ENCODE assay signal across 8 cellular contexts in genomic region chr15:75577401-75578205, GRCh38. TPM values are rescaled to one million over a fixed set of nuclear protein-coding genes. Genes with fewer than 3 reads are reported as not detected.
DNase-seq lines count a peak whose midpoint lies in the region; ATAC-seq and TF ChIP-seq lines count a peak whose summit lies in the region.

No MANE protein-coding gene starts in this region.

- H3K36me3 ChIP-seq in PC-3 (ENCODE audit: low read depth, low read length), result no peaks in the 10 kb centered on the region
- no peaks in the 10 kb centered on the region for H3K36me3 ChIP-seq in colonic mucosa
- H3K36me3 ChIP-seq in mesodermal cell (ENCODE audit: control insufficient read depth, insufficient read depth, low read length), result peaks cover 21% of the 10 kb centered on the region
- H3K36me3 ChIP-seq in upper lobe of left lung, result no peaks in the 10 kb centered on the region

- TSS peak; percentile 49 for BruUV-seq in PC-3 (replicated peaks; lab: Mats Ljungman, UMichigan)

- H4K20me1 ChIP-seq in PC-3 (ENCODE audit: low read length), result no peaks in the 10 kb centered on the region

- peak overlapping the region; percentile 93 for H3K4me2 ChIP-seq in PC-3 (ENCODE audit: low read length)

- H3K27me3 ChIP-seq in PC-3 (ENCODE audit: low read length), result no peaks in the 10 kb centered on the region
- no peaks in the 10 kb centered on the region for H3K27me3 ChIP-seq in colonic mucosa
- H3K27me3 ChIP-seq in upper lobe of left lung, result no peaks in the 10 kb centered on the region

- 0% methylated on average over 9 to 10 of the region's 13 CpGs for whole genome bisulfite sequencing in mesodermal cell (ENCODE audit: insufficient coverage in 2 of 2), 2 experiments
- WGBS in upper lobe of left lung, 2 donors, result 5 to 10% methylated on average over 13 of the region's 13 CpGs

- peak overlapping the region; percentile 91 for H2AFZ ChIP-seq in PC-3 (ENCODE audit: low read length)

- intact Hi-C loops in PC-3 (cut with micrococcal nuclease) (loop anchor here (1.0 to 5.0 kb wide), 3 partner anchors 50 to 121 kb away; partner anchors contain the start of gene SNUPN), colonic mucosa (cut with DNase I) (no loop called here)

- peak in 2 of 3 experiments; percentile 56 to 75 for DNase-seq in NCI-H1417 (lab: John Stamatoyannopoulos, UW)
- no peak for DNase-seq in NCI-H1417 treated with DMSO at 0.1 percent for 48 hours (lab: John Stamatoyannopoulos, UW)
- peak; percentile 14 for DNase-seq in PC-3
- no peak for DNase-seq in colonic mucosa
- DNase-seq in upper lobe of left lung, result no peak
- DNase-seq in COLO829 (ENCODE audit: low spot score), result no peak

- POLR2A ChIA-PET in PC-3 (lab: Charles Lee; ENCODE audit: unreplicated experiment), result interaction anchor here (0.7 kb wide), 1 partner anchor 248 kb away, joined by 4 read pairs; no protein-coding TSS in a partner anchor

- H3K4me1 ChIP-seq in PC-3 (ENCODE audit: insufficient read depth, low read length) (peaks cover 18% of the 10 kb centered on the region), colonic mucosa (no peaks in the 10 kb centered on the region), mesodermal cell (ENCODE audit: control insufficient read depth, insufficient read depth, low read length, poor library complexity, severe bottlenecking) (peaks cover 3% of the 10 kb centered on the region), upper lobe of left lung (peaks cover 12 to 27% (median 22%) of the 10 kb centered on the region in 4 donors)

- no peak for TF ChIP-seq POLR2A in upper lobe of left lung (IDR thresholded peaks at IDR 0.05)

- H3K4me3 ChIP-seq in PC-3 (ENCODE audit: low read length) (peak overlapping the region; percentile 97), colonic mucosa (peak overlapping the region; percentile 82), mesodermal cell (ENCODE audit: extremely low read depth, insufficient read depth, low read length, poor library complexity, severe bottlenecking) (peak overlapping the region; percentile 77), upper lobe of left lung (peak overlapping the region; percentile 77 to 96 (median 86))

- H3F3A ChIP-seq in PC-3 (ENCODE audit: low read length, unreplicated experiment), result no peaks in the 10 kb centered on the region

- H3K9me3 ChIP-seq in PC-3 (ENCODE audit: low read length) (no peaks in the 10 kb centered on the region), colonic mucosa (no peaks in the 10 kb centered on the region), mesodermal cell (ENCODE audit: control insufficient read depth, low read length) (no peaks in the 10 kb centered on the region), upper lobe of left lung (no peaks in the 10 kb centered on the region)

- ATAC-seq in PC-3 (peak; percentile 18), upper lobe of left lung (ENCODE audit: low FRiP score in 2 of 2) (peak in 1 of 2 donors; percentile 25), GM19324 (IDR thresholded peaks at IDR 0.05; ENCODE audit: low FRiP score, unreplicated experiment) (no peak)

- no peak for TF ChIP-seq CTCF in PC-3 (conservative IDR thresholded peaks at IDR 0.05; ENCODE audit: low read depth, low read length)
- TF ChIP-seq CTCF in colonic mucosa (IDR thresholded peaks at IDR 0.05), result no peak
- no peak for TF ChIP-seq CTCF in upper lobe of left lung (IDR thresholded peaks at IDR 0.05)

- H3K9me2 ChIP-seq in PC-3 (replicated peaks; ENCODE audit: low read length), result no peaks in the 10 kb centered on the region

- peak overlapping the region; percentile 26; the same call in 1 of the 2 replicates for H3K27ac ChIP-seq in PC-3 (ENCODE audit: low read length)
- peak overlapping the region; percentile 86 for H3K27ac ChIP-seq in colonic mucosa
- no peak overlapping the region for H3K27ac ChIP-seq in mesodermal cell (ENCODE audit: low read depth, low read length, severe bottlenecking)
- peak overlapping the region; percentile 86 to 94 (median 90) for H3K27ac ChIP-seq in upper lobe of left lung

- peaks cover 56% of the 10 kb centered on the region for H3K79me2 ChIP-seq in PC-3 (ENCODE audit: low read length)

- no peak for TF ChIP-seq EP300 in upper lobe of left lung (IDR thresholded peaks at IDR 0.05)

- H3K9ac ChIP-seq in PC-3 (ENCODE audit: low read length) (peak overlapping the region; percentile 91), colonic mucosa (ENCODE audit: low read depth in 2 of 2, low read length in 2 of 2) (peak overlapping the region; percentile 92 to 98)

- CTCF ChIA-PET in PC-3 (lab: Charles Lee), result interaction anchor here (0.6 kb wide), 1 partner anchor 11 kb away, joined by 3 read pairs; no protein-coding TSS in a partner anchor

RNA-seq across cellular contexts. Expression of gene PTPN9, which starts 1.5 kb away (rescaled TPM):
- total RNA-seq in PC-3 (2014; rRNA removed) (9.1 and 15.7 TPM in 2 replicates), colonic mucosa (10 to 100 TPM; 31.1 to 32.3 TPM), upper lobe of left lung (10 to 100 TPM in 4 of 6 donors, 1 to 10 TPM in 2; 8.4 to 32.9 (median 22.7) TPM)
- polyA plus RNA-seq in mesodermal cell (2013, experiment 1 of 2), result 33.5 TPM
- 30.8 TPM for polyA plus RNA-seq in mesodermal cell (2013, experiment 2 of 2)

RNA-seq across cellular contexts. Expression of gene SNUPN, which starts 47.9 kb away (rescaled TPM):
- total RNA-seq in PC-3 (2014; rRNA removed) (7.9 and 13.5 TPM in 2 replicates), colonic mucosa (10 to 100 TPM; 19.1 to 20.7 TPM), upper lobe of left lung (10 to 100 TPM; 14.1 to 30.4 (median 22.4) TPM)
- 16.4 TPM for polyA plus RNA-seq in mesodermal cell (2013, experiment 1 of 2)
- polyA plus RNA-seq in mesodermal cell (2013, experiment 2 of 2), result 16.7 TPM

Comparison
In these comparisons a context has a peak if more than half of its experiments do, and no peak if none do; other contexts are left out.
1. DNase-seq: peak in NCI-H1417 (2 of 3) and PC-3 (single experiment); none in NCI-H1417 treated with DMSO at 0.1 percent for 48 hours (single experiment), colonic mucosa (single experiment), upper lobe of left lung (0 of 2) and COLO829 (single experiment).
2. Peak in every context shown above with its lines, with median percentiles within 50 percentile points of each other: H3K4me3 ChIP-seq.